In genomic region chr12:12927211-12928079, GRCh38 we compare ENCODE assay signal across 8 cellular contexts. TPM values are rescaled to one million over a fixed set of nuclear protein-coding genes. Genes with fewer than 3 reads are reported as not detected.
DNase-seq lines count a peak whose midpoint lies in the region; ATAC-seq and TF ChIP-seq lines count a peak whose summit lies in the region.

No MANE protein-coding gene starts in this region.

- TF ChIP-seq CTCF in AG10803 (conservative IDR thresholded peaks at IDR 0.05; ENCODE audit: low read length), result no peak

- H3K4me3 ChIP-seq in AG10803 (ENCODE audit: low read length), result peak overlapping the region; percentile 56

- no peak overlapping the region for H3K27ac Mint-ChIP-seq in activated CD4-positive, alpha-beta T cell treated with anti-CD3 and anti-CD28 coated beads, Interleukin-2, amount 10 ng/mL, durations not matched to agents 7 days and 5 days
- H3K27ac Mint-ChIP-seq in natural killer cell treated with Interleukin-12 subunit alpha and Interleukin-12 subunit beta and Interleukin-15 and Interleukin-18, amount 100 ng/mL, for 72 hours, result no peak overlapping the region

- peak overlapping the region; percentile 39 for H3K4me3 Mint-ChIP-seq in activated CD4-positive, alpha-beta T cell treated with anti-CD3 and anti-CD28 coated beads, Interleukin-2, amount 10 ng/mL, durations not matched to agents 7 days and 5 days
- no peak overlapping the region for H3K4me3 Mint-ChIP-seq in natural killer cell treated with Interleukin-12 subunit alpha and Interleukin-12 subunit beta and Interleukin-15 and Interleukin-18, amount 100 ng/mL, for 72 hours

- no peaks in the 10 kb centered on the region for H3K9me3 Mint-ChIP-seq in activated CD4-positive, alpha-beta T cell treated with anti-CD3 and anti-CD28 coated beads, Interleukin-2, amount 10 ng/mL, durations not matched to agents 7 days and 5 days
- H3K9me3 Mint-ChIP-seq in natural killer cell treated with Interleukin-12 subunit alpha and Interleukin-12 subunit beta and Interleukin-15 and Interleukin-18, amount 100 ng/mL, for 72 hours, result no peaks in the 10 kb centered on the region

- ATAC-seq in natural killer cell treated with Interleukin-12 subunit alpha and Interleukin-12 subunit beta and Interleukin-15 and Interleukin-18, amount 100 ng/mL, for 72 hours, result peak in 1 of 2 donors; percentile 74
- no peak for ATAC-seq in HG03097 (IDR thresholded peaks at IDR 0.05; ENCODE audit: low FRiP score, unreplicated experiment)

- DNase-seq in AG10803 (ENCODE audit: low read depth) (peak; percentile 41), LoVo (ENCODE audit: low spot score) (peak; percentile 97), epidermal melanocyte (ENCODE audit: insufficient read length, low spot score) (peak; percentile 18), D341Med (ENCODE audit: low spot score) (no peak), AG20443 (ENCODE audit: low spot score) (no peak)
- peak; percentile 36 for DNase-seq in activated CD4-positive, alpha-beta T cell treated with anti-CD3 and anti-CD28 coated beads, Interleukin-2, amount 10 ng/mL, durations not matched to agents 7 days and 5 days
- peak; percentile 63 for DNase-seq in natural killer cell treated with Interleukin-12 subunit alpha and Interleukin-12 subunit beta and Interleukin-15 and Interleukin-18, amount 100 ng/mL, for 72 hours (ENCODE audit: low spot score)

- no peaks in the 10 kb centered on the region for H3K36me3 Mint-ChIP-seq in activated CD4-positive, alpha-beta T cell treated with anti-CD3 and anti-CD28 coated beads, Interleukin-2, amount 10 ng/mL, durations not matched to agents 7 days and 5 days (ENCODE audit: low read depth)
- no peaks in the 10 kb centered on the region for H3K36me3 Mint-ChIP-seq in natural killer cell treated with Interleukin-12 subunit alpha and Interleukin-12 subunit beta and Interleukin-15 and Interleukin-18, amount 100 ng/mL, for 72 hours

- H3K27me3 Mint-ChIP-seq in activated CD4-positive, alpha-beta T cell treated with anti-CD3 and anti-CD28 coated beads, Interleukin-2, amount 10 ng/mL, durations not matched to agents 7 days and 5 days, result peaks cover 3% of the 10 kb centered on the region
- H3K27me3 Mint-ChIP-seq in natural killer cell treated with Interleukin-12 subunit alpha and Interleukin-12 subunit beta and Interleukin-15 and Interleukin-18, amount 100 ng/mL, for 72 hours, result peaks cover 7 to 10% of the 10 kb centered on the region in 2 donors

- H3K4me1 Mint-ChIP-seq in activated CD4-positive, alpha-beta T cell treated with anti-CD3 and anti-CD28 coated beads, Interleukin-2, amount 10 ng/mL, durations not matched to agents 7 days and 5 days, result no peaks in the 10 kb centered on the region
- H3K4me1 Mint-ChIP-seq in natural killer cell treated with Interleukin-12 subunit alpha and Interleukin-12 subunit beta and Interleukin-15 and Interleukin-18, amount 100 ng/mL, for 72 hours (ENCODE audit: low read depth in 2 of 2), result peaks cover 0 to 5% of the 10 kb centered on the region in 2 donors

- CTCF ChIA-PET in activated CD4-positive, alpha-beta T cell treated with anti-CD3 and anti-CD28 coated beads, Interleukin-2, amount 10 ng/mL, durations not matched to agents 7 days and 5 days (lab: Charles Lee), result interaction anchor here (1.1 to 1.5 kb wide), 2 partner anchors 11 to 285 kb away, joined by 3 to 5 read pairs; no protein-coding TSS in a partner anchor

- POLR2A ChIA-PET in activated CD4-positive, alpha-beta T cell treated with anti-CD3 and anti-CD28 coated beads, Interleukin-2, amount 10 ng/mL, durations not matched to agents 7 days and 5 days (lab: Charles Lee), result no interaction called here

RNA-seq across cellular contexts. Expression of gene GPRC5D, which starts 24.5 kb away (rescaled TPM):
- total RNA-seq in activated CD4-positive, alpha-beta T cell treated with anti-CD3 and anti-CD28 coated beads, Interleukin-2, amount 10 ng/mL, durations not matched to agents 7 days and 5 days, result under 1 TPM; 0.22 to 0.67 TPM
- not detected for total RNA-seq in natural killer cell treated with Interleukin-12 subunit alpha and Interleukin-12 subunit beta and Interleukin-15 and Interleukin-18, amount 100 ng/mL, for 72 hours

RNA-seq across cellular contexts. Expression of gene GPRC5A, which starts 36.1 kb away (rescaled TPM):
- total RNA-seq in activated CD4-positive, alpha-beta T cell treated with anti-CD3 and anti-CD28 coated beads, Interleukin-2, amount 10 ng/mL, durations not matched to agents 7 days and 5 days, result under 1 TPM; 0.08 to 0.15 TPM
- total RNA-seq in natural killer cell treated with Interleukin-12 subunit alpha and Interleukin-12 subunit beta and Interleukin-15 and Interleukin-18, amount 100 ng/mL, for 72 hours, result not detected

Comparison
In these comparisons a context has a peak if more than half of its experiments do, and no peak if none do; other contexts are left out.
1. DNase-seq: peak in AG10803 (single experiment), LoVo (single experiment), activated CD4-positive, alpha-beta T cell treated with anti-CD3 and anti-CD28 coated beads, Interleukin-2, amount 10 ng/mL, durations not matched to agents 7 days and 5 days (single experiment), epidermal melanocyte (single experiment) and natural killer cell treated with Interleukin-12 subunit alpha and Interleukin-12 subunit beta and Interleukin-15 and Interleukin-18, amount 100 ng/mL, for 72 hours (single experiment); none in D341Med (single experiment) and AG20443 (single experiment).